In the genomic region with DNA sequence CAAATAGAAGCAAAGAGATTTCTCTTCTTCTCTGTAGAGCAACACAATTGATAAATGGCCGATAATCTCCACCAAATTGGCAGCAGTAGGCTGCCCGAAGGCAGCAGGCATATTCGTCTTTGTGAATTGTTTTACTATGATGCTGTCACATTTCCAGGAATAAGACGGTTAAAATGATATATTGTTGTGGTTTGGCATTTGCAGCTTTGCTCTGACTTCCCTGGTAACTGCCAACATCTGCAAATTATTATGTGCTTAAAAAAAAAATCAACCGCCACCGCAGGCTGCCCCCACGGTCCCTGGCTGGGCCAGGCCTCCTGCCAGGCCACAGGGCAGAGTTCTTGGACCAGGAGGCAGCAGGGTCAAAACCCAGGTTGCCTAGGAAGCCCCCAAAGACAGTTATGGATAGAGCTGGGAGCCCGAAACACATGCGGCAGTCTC, we compare ENCODE assay signal across 8 cellular contexts.
DNase-seq lines count a peak whose midpoint lies in the region; ATAC-seq and TF ChIP-seq lines count a peak whose summit lies in the region.

No MANE protein-coding gene starts in this region.

- H3K4me3 Mint-ChIP-seq in stimulated activated naive CD8-positive, alpha-beta T cell treated with anti-CD3 and anti-CD28 coated beads, Interleukin-15, Interleukin-2, amounts not matched to agents 100 ng/mL and 50 ng/mL, for 24 hours, result peak overlapping the region; percentile 71

- peak overlapping the region; percentile 73 for H3K27ac Mint-ChIP-seq in stimulated activated naive CD8-positive, alpha-beta T cell treated with anti-CD3 and anti-CD28 coated beads, Interleukin-15, Interleukin-2, amounts not matched to agents 100 ng/mL and 50 ng/mL, for 24 hours

- H3K36me3 Mint-ChIP-seq in stimulated activated naive CD8-positive, alpha-beta T cell treated with anti-CD3 and anti-CD28 coated beads, Interleukin-15, Interleukin-2, amounts not matched to agents 100 ng/mL and 50 ng/mL, for 24 hours (ENCODE audit: low read depth), result no peaks in the 10 kb centered on the region

- peak overlapping the region in 1 of 2 donors; percentile 4 for H3K4me3 ChIP-seq in foreskin fibroblast (ENCODE audit: low read depth in 1 of 2, low read length in 2 of 2)

- DNase-seq in foreskin fibroblast (peak; percentile 84 to 92), GM20000 (ENCODE audit: low spot score) (no peak), globus pallidus (ENCODE audit: low spot score) (no peak)
- no peak for DNase-seq in activated CD8-positive, alpha-beta memory T cell treated with anti-CD3 and anti-CD28 coated beads for 24 hours

- TF ChIP-seq CTCF in foreskin fibroblast (IDR thresholded peaks at IDR 0.05; ENCODE audit: low read depth, low read length), result no peak
- TF ChIP-seq CTCF in GM20000 (IDR thresholded peaks at IDR 0.05; ENCODE audit: extremely low read depth, missing control alignments), result no peak

- peaks cover 73% of the 10 kb centered on the region for H3K27me3 Mint-ChIP-seq in stimulated activated naive CD8-positive, alpha-beta T cell treated with anti-CD3 and anti-CD28 coated beads, Interleukin-15, Interleukin-2, amounts not matched to agents 100 ng/mL and 50 ng/mL, for 24 hours

- ATAC-seq in HG02759 (IDR thresholded peaks at IDR 0.05; ENCODE audit: unreplicated experiment), result peak; percentile 5
- ATAC-seq in SK-N-SH treated with all-trans-retinoic acid at 6 μM for 48 hours, result peak; percentile 65
- no peak for ATAC-seq in GM19351 (IDR thresholded peaks at IDR 0.05; ENCODE audit: unreplicated experiment)

- H3K9me3 Mint-ChIP-seq in stimulated activated naive CD8-positive, alpha-beta T cell treated with anti-CD3 and anti-CD28 coated beads, Interleukin-15, Interleukin-2, amounts not matched to agents 100 ng/mL and 50 ng/mL, for 24 hours, result no peaks in the 10 kb centered on the region

- peaks cover 38% of the 10 kb centered on the region for H3K4me1 Mint-ChIP-seq in stimulated activated naive CD8-positive, alpha-beta T cell treated with anti-CD3 and anti-CD28 coated beads, Interleukin-15, Interleukin-2, amounts not matched to agents 100 ng/mL and 50 ng/mL, for 24 hours (ENCODE audit: low read depth)

TF ChIP-seq in SK-N-SH treated with all-trans-retinoic acid at 6 μM for 48 hours, 23 proteins besides CTCF, POLR2A, EP300 and RAD21:
- TF ChIP-seq, protein P1, sequence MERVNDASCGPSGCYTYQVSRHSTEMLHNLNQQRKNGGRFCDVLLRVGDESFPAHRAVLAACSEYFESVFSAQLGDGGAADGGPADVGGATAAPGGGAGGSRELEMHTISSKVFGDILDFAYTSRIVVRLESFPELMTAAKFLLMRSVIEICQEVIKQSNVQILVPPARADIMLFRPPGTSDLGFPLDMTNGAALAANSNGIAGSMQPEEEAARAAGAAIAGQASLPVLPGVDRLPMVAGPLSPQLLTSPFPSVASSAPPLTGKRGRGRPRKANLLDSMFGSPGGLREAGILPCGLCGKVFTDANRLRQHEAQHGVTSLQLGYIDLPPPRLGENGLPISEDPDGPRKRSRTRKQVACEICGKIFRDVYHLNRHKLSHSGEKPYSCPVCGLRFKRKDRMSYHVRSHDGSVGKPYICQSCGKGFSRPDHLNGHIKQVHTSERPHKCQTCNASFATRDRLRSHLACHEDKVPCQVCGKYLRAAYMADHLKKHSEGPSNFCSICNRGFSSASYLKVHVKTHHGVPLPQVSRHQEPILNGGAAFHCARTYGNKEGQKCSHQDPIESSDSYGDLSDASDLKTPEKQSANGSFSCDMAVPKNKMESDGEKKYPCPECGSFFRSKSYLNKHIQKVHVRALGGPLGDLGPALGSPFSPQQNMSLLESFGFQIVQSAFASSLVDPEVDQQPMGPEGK (CRISPR knock-in tag; IDR thresholded peaks at IDR 0.05; ENCODE audit: borderline replicate concordance), result peak; percentile 48; the same call in 1 of the 2 replicates
- TF ChIP-seq ISL1 (CRISPR knock-in tag; IDR thresholded peaks at IDR 0.05), result 0 out of 2 replicates have a peak, but pooled peaks have one; percentile 25
- TF ChIP-seq PPARA (CRISPR knock-in tag; IDR thresholded peaks at IDR 0.05; ENCODE audit: borderline replicate concordance), result no peak
- TF ChIP-seq ESRRG (CRISPR knock-in tag; IDR thresholded peaks at IDR 0.05), result no peak
- TF ChIP-seq, protein P2, sequence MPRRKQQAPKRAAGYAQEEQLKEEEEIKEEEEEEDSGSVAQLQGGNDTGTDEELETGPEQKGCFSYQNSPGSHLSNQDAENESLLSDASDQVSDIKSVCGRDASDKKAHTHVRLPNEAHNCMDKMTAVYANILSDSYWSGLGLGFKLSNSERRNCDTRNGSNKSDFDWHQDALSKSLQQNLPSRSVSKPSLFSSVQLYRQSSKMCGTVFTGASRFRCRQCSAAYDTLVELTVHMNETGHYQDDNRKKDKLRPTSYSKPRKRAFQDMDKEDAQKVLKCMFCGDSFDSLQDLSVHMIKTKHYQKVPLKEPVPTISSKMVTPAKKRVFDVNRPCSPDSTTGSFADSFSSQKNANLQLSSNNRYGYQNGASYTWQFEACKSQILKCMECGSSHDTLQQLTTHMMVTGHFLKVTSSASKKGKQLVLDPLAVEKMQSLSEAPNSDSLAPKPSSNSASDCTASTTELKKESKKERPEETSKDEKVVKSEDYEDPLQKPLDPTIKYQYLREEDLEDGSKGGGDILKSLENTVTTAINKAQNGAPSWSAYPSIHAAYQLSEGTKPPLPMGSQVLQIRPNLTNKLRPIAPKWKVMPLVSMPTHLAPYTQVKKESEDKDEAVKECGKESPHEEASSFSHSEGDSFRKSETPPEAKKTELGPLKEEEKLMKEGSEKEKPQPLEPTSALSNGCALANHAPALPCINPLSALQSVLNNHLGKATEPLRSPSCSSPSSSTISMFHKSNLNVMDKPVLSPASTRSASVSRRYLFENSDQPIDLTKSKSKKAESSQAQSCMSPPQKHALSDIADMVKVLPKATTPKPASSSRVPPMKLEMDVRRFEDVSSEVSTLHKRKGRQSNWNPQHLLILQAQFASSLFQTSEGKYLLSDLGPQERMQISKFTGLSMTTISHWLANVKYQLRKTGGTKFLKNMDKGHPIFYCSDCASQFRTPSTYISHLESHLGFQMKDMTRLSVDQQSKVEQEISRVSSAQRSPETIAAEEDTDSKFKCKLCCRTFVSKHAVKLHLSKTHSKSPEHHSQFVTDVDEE (CRISPR knock-in tag; IDR thresholded peaks at IDR 0.05), result peak; percentile 53; the same call in 1 of the 2 replicates
- TF ChIP-seq TCF4 (CRISPR knock-in tag; IDR thresholded peaks at IDR 0.05; ENCODE audit: borderline replicate concordance), result peak; percentile 74
- TF ChIP-seq GLIS3 (CRISPR knock-in tag; IDR thresholded peaks at IDR 0.05), result no peak

Comparison
In these comparisons a context has a peak if more than half of its experiments do, and no peak if none do; other contexts are left out.
1. DNase-seq: peak in foreskin fibroblast (2 of 2); none in GM20000 (single experiment), globus pallidus (single experiment) and activated CD8-positive, alpha-beta memory T cell treated with anti-CD3 and anti-CD28 coated beads for 24 hours (single experiment).